Comparison of ENCODE assay signal across 8 cellular contexts in genomic region chr12:49060237-49061156, GRCh38. TPM values are rescaled to one million over a fixed set of nuclear protein-coding genes. Genes with fewer than 3 reads are reported as not detected.
DNase-seq lines count a peak whose midpoint lies in the region; ATAC-seq and TF ChIP-seq lines count a peak whose summit lies in the region.

KMT2D (minus strand) TSS chr12:49060794; CDS start chr12:49055324, 5,470 bp downstream.

- no peaks in the 10 kb centered on the region for H3K9me3 ChIP-seq in CD4-positive, alpha-beta memory T cell (ENCODE audit: control insufficient read depth in 1 of 2, low read length in 2 of 2)
- H3K9me3 ChIP-seq in Peyer's patch (no peaks in the 10 kb centered on the region), esophagus squamous epithelium (no peaks in the 10 kb centered on the region)

- peak; percentile 89 to 93 (median 92) for DNase-seq in CD4-positive, alpha-beta memory T cell
- DNase-seq in KG1 (lab: John Stamatoyannopoulos, UW) (peak; percentile 89), Peyer's patch (peak; percentile 88 to 95 (median 94)), esophagus squamous epithelium (lab: John Stamatoyannopoulos, UW) (peak; percentile 48), myocyte (ENCODE audit: low read depth) (peak; percentile 96)
- DNase-seq in activated T-cell treated with anti-CD3 and anti-CD28 coated beads, Interleukin-2, amount 50 U/mL, for 48 hours: peak; percentile 92 to 93
- peak; percentile 81 to 89 for DNase-seq in stimulated activated CD8-positive, alpha-beta memory T cell treated with anti-CD3 and anti-CD28 coated beads, Interleukin-7, amount 100 ng/mL, for 4 hours (ENCODE audit: low read depth in 2 of 2)

- peak in 4 of 6 experiments; percentile 4 to 82 (median 60) for TF ChIP-seq CTCF in Peyer's patch (IDR thresholded peaks at IDR 0.05)
- TF ChIP-seq CTCF in esophagus squamous epithelium (IDR thresholded peaks at IDR 0.05): peak in 4 of 6 experiments; percentile 32 to 67 (median 52)

- peaks cover 0 to 1% (median 0%) of the 10 kb centered on the region in 8 donors for H3K9me3 Mint-ChIP-seq in CD4-positive, alpha-beta memory T cell

- TF ChIP-seq POLR2A in Peyer's patch (IDR thresholded peaks at IDR 0.05) (peak; percentile 27 to 43), esophagus squamous epithelium (IDR thresholded peaks at IDR 0.05) (peak in 3 of 4 donors; percentile 27 to 54 (median 29))

- 0% methylated on average over 2 to 21 of the region's 74 CpGs for WGBS in esophagus squamous epithelium, 2 donors

- H3K27me3 ChIP-seq in CD4-positive, alpha-beta memory T cell (ENCODE audit: insufficient read depth, low read length): no peaks in the 10 kb centered on the region
- H3K27me3 ChIP-seq in Peyer's patch: no peaks in the 10 kb centered on the region
- no peaks in the 10 kb centered on the region for H3K27me3 ChIP-seq in esophagus squamous epithelium

- H3K36me3 ChIP-seq in CD4-positive, alpha-beta memory T cell (ENCODE audit: insufficient read depth, low read length): no peaks in the 10 kb centered on the region
- H3K36me3 ChIP-seq in Peyer's patch: no peaks in the 10 kb centered on the region
- no peaks in the 10 kb centered on the region for H3K36me3 ChIP-seq in esophagus squamous epithelium

- intact Hi-C loops in CD4-positive, alpha-beta memory T cell (cut with micrococcal nuclease): loop anchor here (1.0 to 5.0 kb wide), 4 partner anchors 10 to 129 kb away; partner anchors contain the start of genes DDN, TUBA1A and TUBA1B
- intact Hi-C loops in esophagus squamous epithelium (cut with DNase I): loop anchor here (10.0 kb wide), 1 partner anchor 64 kb away; no protein-coding TSS in a partner anchor

- H3K27ac Mint-ChIP-seq in CD4-positive, alpha-beta memory T cell: peak within 1 kb of the TSS; percentile 95 to 99 (median 98)

- peaks cover 47% of the 10 kb centered on the region for H3K4me1 ChIP-seq in CD4-positive, alpha-beta memory T cell (ENCODE audit: insufficient read depth, low read length)
- H3K4me1 ChIP-seq in Peyer's patch: peaks cover 0 to 40% (median 23%) of the 10 kb centered on the region in 4 donors
- peaks cover 32 to 56% (median 33%) of the 10 kb centered on the region in 3 donors for H3K4me1 ChIP-seq in esophagus squamous epithelium

- peak; percentile 57 for ATAC-seq in GM21423 (IDR thresholded peaks at IDR 0.05; ENCODE audit: unreplicated experiment)

- H3K36me3 Mint-ChIP-seq in CD4-positive, alpha-beta memory T cell: peaks cover 4 to 25% of the 10 kb centered on the region in 2 donors

- POLR2A ChIA-PET in CD4-positive, alpha-beta memory T cell (lab: Charles Lee; ENCODE audit: partially characterized antibody): interaction anchor here (0.6 to 2.3 kb wide), 14 partner anchors 9 to 306 kb away, joined by 3 to 24 read pairs (median 4); partner anchors contain the start of genes ARF3, LMBR1L, PRKAG1 and RHEBL1

- peak within 1 kb of the TSS; percentile 93 to 97 for H3K4me3 ChIP-seq in CD4-positive, alpha-beta memory T cell (ENCODE audit: low read length in 2 of 2)
- H3K4me3 ChIP-seq in Peyer's patch (peak within 1 kb of the TSS; percentile 93 to 100 (median 96)), esophagus squamous epithelium (peak within 1 kb of the TSS; percentile 85 to 99 (median 98))

- peaks cover 43 to 60% (median 49%) of the 10 kb centered on the region in 4 donors for H3K4me1 Mint-ChIP-seq in CD4-positive, alpha-beta memory T cell

- peak within 1 kb of the TSS; percentile 94 to 96 (median 95) for H3K4me3 Mint-ChIP-seq in CD4-positive, alpha-beta memory T cell

- no peaks in the 10 kb centered on the region for H3K27me3 Mint-ChIP-seq in CD4-positive, alpha-beta memory T cell

- CTCF ChIA-PET in CD4-positive, alpha-beta memory T cell (lab: Charles Lee; ENCODE audit: partially characterized antibody): interaction anchor here (1.4 kb wide), 2 partner anchors 9 to 70 kb away, joined by 3 to 4 read pairs; partner anchors contain the start of genes RHEBL1 and TUBA1B

- peak within 1 kb of the TSS; percentile 90 for H3K27ac ChIP-seq in CD4-positive, alpha-beta memory T cell (ENCODE audit: low read depth, low read length)
- H3K27ac ChIP-seq in Peyer's patch (peak within 1 kb of the TSS; percentile 91 to 98 (median 94)), esophagus squamous epithelium (peak within 1 kb of the TSS; percentile 98 to 99 (median 98))

RNA-seq across cellular contexts. Expression of gene KMT2D, which starts in this region (rescaled TPM):
- total RNA-seq in CD4-positive, alpha-beta memory T cell: 100 to 1,000 TPM; 133 to 159 TPM
- polyA plus RNA-seq in CD4-positive, alpha-beta memory T cell: 10 to 100 TPM in 1 of 2 donors, under 1 TPM in 1; 0.16 to 26.7 TPM
- total RNA-seq in Peyer's patch: 100 to 1,000 TPM; 126 to 161 (median 146) TPM
- 10 to 100 TPM; 29.4 to 67.9 (median 47.9) TPM for total RNA-seq in esophagus squamous epithelium
- 26.6 and 32.2 TPM in 2 replicates for total RNA-seq in myocyte
- 31.0 TPM for polyA plus RNA-seq in myocyte (2012)

Comparison
In these comparisons a context has a peak if more than half of its experiments do, and no peak if none do; other contexts are left out.
1. Peak in every context shown above with its lines: DNase-seq, ATAC-seq, H3K4me3 ChIP-seq and H3K27ac ChIP-seq.